Comparison of ENCODE assay signal across 13 cellular contexts in genomic region chr2:132798334-132798733, GRCh38.
DNase-seq lines count a peak whose midpoint lies in the region; ATAC-seq and TF ChIP-seq lines count a peak whose summit lies in the region.
"Had no signal": no experiment of that assay in that cellular context is flagged by ENCODE, and none has a peak within 500 bp of the region (broad histone marks: within the 10 kb centered on the region; RNA-seq: fewer than 3 reads in every experiment).

No MANE protein-coding gene starts in this region.

- no peak overlapping the region for H3K4me3 Mint-ChIP-seq in MCF 10A (ENCODE audit: unreplicated experiment)
- H3K4me3 Mint-ChIP-seq: B cell; CD4-positive, alpha-beta T cell; CD8-positive, alpha-beta T cell had no signal

- intact Hi-C loops in MCF 10A (cut with micrococcal nuclease) = no loop called here

- no peak for TF ChIP-seq CTCF in MCF 10A (IDR thresholded peaks at IDR 0.05; ENCODE audit: unreplicated experiment)

- peaks cover 14% of the 10 kb centered on the region for H3K9me3 Mint-ChIP-seq in MCF 10A (ENCODE audit: unreplicated experiment)
- H3K9me3 Mint-ChIP-seq: CD8-positive, alpha-beta T cell had no signal

- H3K27me3 Mint-ChIP-seq in MCF 10A (ENCODE audit: insufficient read depth, unreplicated experiment) = no peaks in the 10 kb centered on the region
- H3K27me3 Mint-ChIP-seq: B cell; CD4-positive, alpha-beta T cell had no signal

- POLR2A ChIA-PET in MCF 10A (lab: Yijun Ruan, JAX) = no interaction called here

- CTCF ChIA-PET in MCF 10A (lab: Yijun Ruan, JAX) = interaction anchor here (0.6 kb wide), 1 partner anchor 168 kb away, joined by 3 read pairs; no protein-coding TSS in a partner anchor

- ATAC-seq in HG03439 (IDR thresholded peaks at IDR 0.05; ENCODE audit: unreplicated experiment) = no peak
- ATAC-seq: CD8-positive, alpha-beta T cell had no signal

- BruUV-seq in MCF 10A (replicated peaks; lab: Mats Ljungman, UMichigan) = no TSS peak

- H3K27ac Mint-ChIP-seq in MCF 10A (ENCODE audit: low read depth, unreplicated experiment) = no peak overlapping the region
- H3K27ac Mint-ChIP-seq: B cell; CD4-positive, alpha-beta T cell; CD8-positive, alpha-beta T cell had no signal

- H3K36me3 Mint-ChIP-seq in MCF 10A (ENCODE audit: insufficient read depth, unreplicated experiment) = no peaks in the 10 kb centered on the region
- H3K36me3 Mint-ChIP-seq: CD8-positive, alpha-beta T cell had no signal

- in situ Hi-C loops in SK-MEL-5 (cut with HindIII; ENCODE audit: low pct_unique_long_range_greater_than_20kb, low sequenced_read_pairs) = no loop called here

- no peaks in the 10 kb centered on the region for H3K4me1 Mint-ChIP-seq in MCF 10A (ENCODE audit: insufficient read depth, unreplicated experiment)
- H3K4me1 Mint-ChIP-seq: B cell had no signal

- DNase-seq in ELR (ENCODE audit: low read depth) (peak; percentile 16), SK-MEL-5 (ENCODE audit: low read depth, low spot score) (peak; percentile 76), kidney tubule cell (ENCODE audit: low spot score) (peak; percentile 12), MCF 10A (ENCODE audit: unreplicated experiment) (no peak)
- DNase-seq: AML-193; Caco-2; Calu3; CD4-positive, alpha-beta T cell; CD8-positive, alpha-beta T cell; DMS79 treated with DMSO at 0.1 percent for 48 hours; GDM1 had no signal
